In genomic region chr3:187738089-187738399, GRCh38 we compare ENCODE assay signal across 8 cellular contexts. TPM values are rescaled to one million over a fixed set of nuclear protein-coding genes. Genes with fewer than 3 reads are reported as not detected.
DNase-seq lines count a peak whose midpoint lies in the region; ATAC-seq and TF ChIP-seq lines count a peak whose summit lies in the region.

No MANE protein-coding gene starts in this region.

- CTCF ChIA-PET in CD8-positive, alpha-beta T cell (lab: Charles Lee): interaction anchor here (0.6 to 10.2 kb wide), 20 partner anchors 8 to 1415 kb away, joined by 3 to 425 read pairs (median 12); no protein-coding TSS in a partner anchor
- CTCF ChIA-PET in PC-3 (lab: Charles Lee): interaction anchor here (0.5 to 1.3 kb wide), 5 partner anchors 271 to 1215 kb away, joined by 3 to 13 read pairs (median 7); no protein-coding TSS in a partner anchor

- peaks cover 15% of the 10 kb centered on the region for H3K4me1 ChIP-seq in CD8-positive, alpha-beta T cell (ENCODE audit: insufficient read depth, low read length)
- peaks cover 35% of the 10 kb centered on the region for H3K4me1 ChIP-seq in PC-3 (ENCODE audit: insufficient read depth, low read length)

- 0 out of 2 replicates have a peak, but pooled peaks cover 5% of the 10 kb centered on the region for H4K20me1 ChIP-seq in PC-3 (ENCODE audit: low read length)

- H3K9me2 ChIP-seq in PC-3 (replicated peaks; ENCODE audit: low read length): no peaks in the 10 kb centered on the region

- POLR2A ChIA-PET in CD8-positive, alpha-beta T cell (lab: Charles Lee): interaction anchor here (0.7 to 4.4 kb wide), 9 partner anchors 9 to 1411 kb away, joined by 3 to 30 read pairs (median 4); no protein-coding TSS in a partner anchor
- POLR2A ChIA-PET in PC-3 (lab: Charles Lee; ENCODE audit: unreplicated experiment): no interaction called here

- peaks cover 48% of the 10 kb centered on the region for H3K4me1 Mint-ChIP-seq in CD8-positive, alpha-beta T cell (ENCODE audit: low read depth)
- peaks cover 79% of the 10 kb centered on the region for H3K4me1 Mint-ChIP-seq in osteocyte (ENCODE audit: unreplicated experiment)

- no peak for ATAC-seq in CD8-positive, alpha-beta T cell
- ATAC-seq in PC-3 (no peak), GM19035 (IDR thresholded peaks at IDR 0.05; ENCODE audit: unreplicated experiment) (no peak), HG03460 (IDR thresholded peaks at IDR 0.05; ENCODE audit: unreplicated experiment) (no peak)

- H3K27me3 Mint-ChIP-seq in CD8-positive, alpha-beta T cell (ENCODE audit: low read depth): no peaks in the 10 kb centered on the region
- H3K27me3 Mint-ChIP-seq in osteocyte (ENCODE audit: unreplicated experiment): no peaks in the 10 kb centered on the region

- H3K4me3 ChIP-seq in CD8-positive, alpha-beta T cell (ENCODE audit: low read depth, low read length): peak overlapping the region; percentile 94
- peak overlapping the region; percentile 93 for H3K4me3 ChIP-seq in PC-3 (ENCODE audit: low read length)

- H2AFZ ChIP-seq in PC-3 (ENCODE audit: low read length): peak overlapping the region; percentile 85

- no peaks in the 10 kb centered on the region for H3K9me3 Mint-ChIP-seq in CD8-positive, alpha-beta T cell
- H3K9me3 Mint-ChIP-seq in osteocyte (ENCODE audit: unreplicated experiment): no peaks in the 10 kb centered on the region

- peak overlapping the region; percentile 94 for H3K4me3 Mint-ChIP-seq in CD8-positive, alpha-beta T cell
- peak overlapping the region; percentile 94 for H3K4me3 Mint-ChIP-seq in osteocyte (ENCODE audit: unreplicated experiment)

- peak overlapping the region; percentile 100 for H3K27ac Mint-ChIP-seq in CD8-positive, alpha-beta T cell
- peak overlapping the region; percentile 100 for H3K27ac Mint-ChIP-seq in osteocyte (ENCODE audit: unreplicated experiment)

- no peak for TF ChIP-seq CTCF in CD8-positive, alpha-beta T cell (IDR thresholded peaks at IDR 0.05)
- TF ChIP-seq CTCF in PC-3 (conservative IDR thresholded peaks at IDR 0.05; ENCODE audit: low read depth, low read length) (no peak), osteocyte (IDR thresholded peaks at IDR 0.05) (no peak)

- H3K4me2 ChIP-seq in PC-3 (ENCODE audit: low read length): peak overlapping the region; percentile 99

- no peaks in the 10 kb centered on the region for H3K36me3 ChIP-seq in CD8-positive, alpha-beta T cell (ENCODE audit: insufficient read depth, low read length)
- peaks cover 5% of the 10 kb centered on the region; the same call in 1 of the 2 replicates for H3K36me3 ChIP-seq in PC-3 (ENCODE audit: low read depth, low read length)

- peak overlapping the region; percentile 42 for H3K27ac ChIP-seq in CD8-positive, alpha-beta T cell (ENCODE audit: low read depth, low read length)
- H3K27ac ChIP-seq in PC-3 (ENCODE audit: low read length): peak overlapping the region; percentile 56
- peak overlapping the region; percentile 89 for H3K27ac ChIP-seq in epithelial cell of prostate

- H3K79me2 ChIP-seq in PC-3 (ENCODE audit: low read length): peaks cover 59% of the 10 kb centered on the region

- peaks cover 16% of the 10 kb centered on the region for H3K36me3 Mint-ChIP-seq in CD8-positive, alpha-beta T cell
- peaks cover 7% of the 10 kb centered on the region for H3K36me3 Mint-ChIP-seq in osteocyte (ENCODE audit: unreplicated experiment)

- intact Hi-C loops in CD8-positive, alpha-beta T cell (cut with DNase I, micrococcal nuclease): loop anchor here (1.0 to 2.0 kb wide), 2 partner anchors 1303 kb away; no protein-coding TSS in a partner anchor
- intact Hi-C loops in PC-3 (cut with micrococcal nuclease): loop anchor here (2.0 to 5.0 kb wide), 3 partner anchors 625 to 1494 kb away; no protein-coding TSS in a partner anchor

- H3K27me3 ChIP-seq in CD8-positive, alpha-beta T cell (ENCODE audit: insufficient read depth, low read length): no peaks in the 10 kb centered on the region
- no peaks in the 10 kb centered on the region for H3K27me3 ChIP-seq in PC-3 (ENCODE audit: low read length)

- DNase-seq in CD8-positive, alpha-beta T cell: no peak
- DNase-seq in PC-3 (no peak), epithelial cell of prostate (ENCODE audit: low read depth, low spot score) (no peak), osteocyte (ENCODE audit: extremely low spot score, unreplicated experiment) (no peak), D341Med (ENCODE audit: low spot score) (no peak), AG08395 (ENCODE audit: low spot score) (no peak)

- peak overlapping the region; percentile 71 for H3K9ac ChIP-seq in PC-3 (ENCODE audit: low read length)

- H3F3A ChIP-seq in PC-3 (ENCODE audit: low read length, unreplicated experiment): no peaks in the 10 kb centered on the region

- H3K9me3 ChIP-seq in CD8-positive, alpha-beta T cell (ENCODE audit: low read length): no peaks in the 10 kb centered on the region
- H3K9me3 ChIP-seq in PC-3 (ENCODE audit: low read length): no peaks in the 10 kb centered on the region

- BruUV-seq in PC-3 (replicated peaks; lab: Mats Ljungman, UMichigan): no TSS peak

RNA-seq across cellular contexts. Expression of gene BCL6, which starts 7.2 kb away (rescaled TPM):
- total RNA-seq in CD8-positive, alpha-beta T cell: 10 to 100 TPM; 89.2 to 93.1 TPM
- total RNA-seq in PC-3 (2014; rRNA removed): 7.7 and 11.8 TPM in 2 replicates
- 69.3 and 84.8 TPM in 2 replicates for total RNA-seq in osteocyte

RNA-seq across cellular contexts. Expression of gene RTP2, which starts 35.7 kb away (rescaled TPM):
- not detected for total RNA-seq in CD8-positive, alpha-beta T cell
- total RNA-seq in PC-3 (2014; rRNA removed): not detected in 2 replicates
- not detected in 2 replicates for total RNA-seq in osteocyte
